Comparison of ENCODE assay signal across 35 cellular contexts in genomic region chr11:113373981-113374560, GRCh38. TPM values are rescaled to one million over a fixed set of nuclear protein-coding genes. Genes with fewer than 3 reads are reported as not detected.
DNase-seq lines count a peak whose midpoint lies in the region; ATAC-seq, FAIRE-seq and TF ChIP-seq lines count a peak whose summit lies in the region.
"Had no signal": no experiment of that assay in that cellular context is flagged by ENCODE, and none has a peak within 500 bp of the region (broad histone marks: within the 10 kb centered on the region; RNA-seq: fewer than 3 reads in every experiment).

No MANE protein-coding gene starts in this region.

- H3K9ac ChIP-seq in keratinocyte (ENCODE audit: control insufficient read depth, extremely low read depth, insufficient read depth, low read length) = no peak overlapping the region

- peaks cover 44% of the 10 kb centered on the region for H3K4me1 ChIP-seq in keratinocyte (ENCODE audit: control insufficient read depth, extremely low read depth, insufficient read depth, low read length)
- H3K4me1 ChIP-seq: body of pancreas, lower lobe of right lung, SJSA1 had no signal

- no peak overlapping the region for H3K4me3 ChIP-seq in keratinocyte (ENCODE audit: control insufficient read depth in 2 of 3, extremely low read depth in 1 of 3, insufficient read depth in 2 of 3, low read depth in 1 of 3, low read length in 3 of 3)
- H3K4me3 ChIP-seq: body of pancreas, dorsolateral prefrontal cortex, GM23338, lower lobe of right lung, ovary, SJSA1 had no signal

- no peaks in the 10 kb centered on the region for H3K27me3 ChIP-seq in keratinocyte (ENCODE audit: control insufficient read depth, extremely low read depth, insufficient read depth, low read length)
- H3K27me3 ChIP-seq: body of pancreas, dorsolateral prefrontal cortex, ovary, SJSA1 had no signal

- TF ChIP-seq CTCF in keratinocyte (optimal IDR thresholded peaks at IDR 0.05 in 1 of 3, IDR thresholded peaks at IDR 0.05 in 1 of 3, conservative IDR thresholded peaks at IDR 0.05 in 1 of 3; ENCODE audit: extremely low read depth in 1 of 3, insufficient read depth in 2 of 3, low read length in 3 of 3) = no peak
- no peak for TF ChIP-seq CTCF in type B pancreatic cell (conservative IDR thresholded peaks at IDR 0.05)

- H3K79me2 ChIP-seq in keratinocyte (ENCODE audit: control insufficient read depth, insufficient read depth, low read length) = no peaks in the 10 kb centered on the region

- no peak overlapping the region for H3K4me3 Mint-ChIP-seq in type B pancreatic cell
- H3K4me3 Mint-ChIP-seq: activated CD4-positive, alpha-beta T cell treated with anti-CD3 and anti-CD28 coated beads for 36 hours; activated CD8-positive, alpha-beta T cell treated with anti-CD3 and anti-CD28 coated beads for 36 hours; activated naive CD4-positive, alpha-beta T cell treated with anti-CD3 and anti-CD28 coated beads for 36 hours; CD14-positive monocyte; GM23338; HFFc6; neural crest cell; stimulated activated naive CD8-positive, alpha-beta T cell treated with anti-CD3 and anti-CD28 coated beads, Interleukin-15, amount 100 ng/mL, for 72 hours; T-cell had no signal

- no peak for FAIRE-seq in keratinocyte (lab: Jason Lieb, UNC)
- FAIRE-seq: A204.1 had no signal

- peaks cover 3% of the 10 kb centered on the region for H3K27me3 Mint-ChIP-seq in type B pancreatic cell
- H3K27me3 Mint-ChIP-seq: activated CD4-positive, alpha-beta T cell treated with anti-CD3 and anti-CD28 coated beads for 36 hours; activated CD8-positive, alpha-beta T cell treated with anti-CD3 and anti-CD28 coated beads for 36 hours; stimulated activated naive CD8-positive, alpha-beta T cell treated with anti-CD3 and anti-CD28 coated beads, Interleukin-15, amount 100 ng/mL, for 72 hours; T-cell had no signal

- DNase-seq in D341Med (ENCODE audit: low spot score) (peak; percentile 81), OCI-M1 (lab: John Stamatoyannopoulos, UW) (peak; percentile 91), amniotic epithelial cell (ENCODE audit: low read depth) (peak; percentile 67), keratinocyte (ENCODE audit: low read depth, low spot score) (no peak), DMS79 treated with DMSO at 0.1 percent for 48 hours (lab: John Stamatoyannopoulos, UW) (no peak), type B pancreatic cell (ENCODE audit: extremely low spot score, unreplicated experiment) (no peak)
- DNase-seq: activated CD4-positive, alpha-beta T cell treated with anti-CD3 and anti-CD28 coated beads for 36 hours; activated CD8-positive, alpha-beta memory T cell treated with anti-CD3 and anti-CD28 coated beads, Interleukin-2, amount 50 U/mL, for 48 hours; activated CD8-positive, alpha-beta T cell treated with anti-CD3 and anti-CD28 coated beads for 36 hours; activated naive CD4-positive, alpha-beta T cell treated with anti-CD3 and anti-CD28 coated beads for 36 hours; body of pancreas; DND-41; dorsolateral prefrontal cortex; GF-D8; hippocampal formation; KBM-7; lower lobe of right lung; NCI-H1105; NCI-H187; NCI-H69; ovary; stimulated activated CD4-positive, alpha-beta T cell treated with anti-CD3 and anti-CD28 coated beads, Interleukin-2, amount 100 ng/mL, for 24 hours; stimulated activated CD8-positive, alpha-beta memory T cell treated with anti-CD3 and anti-CD28 coated beads, Interleukin-4, amount 100 ng/mL, for 48 hours; stimulated activated naive CD8-positive, alpha-beta T cell treated with anti-CD3 and anti-CD28 coated beads, Interleukin-15, amount 100 ng/mL, for 72 hours; T-cell had no signal

- H3K27ac Mint-ChIP-seq in type B pancreatic cell = no peak overlapping the region
- H3K27ac Mint-ChIP-seq: activated CD4-positive, alpha-beta T cell treated with anti-CD3 and anti-CD28 coated beads for 36 hours; activated CD8-positive, alpha-beta T cell treated with anti-CD3 and anti-CD28 coated beads for 36 hours; activated naive CD4-positive, alpha-beta T cell treated with anti-CD3 and anti-CD28 coated beads for 36 hours; CD14-positive monocyte; GM23338; T-cell had no signal

- peaks cover 6% of the 10 kb centered on the region for H3K4me1 Mint-ChIP-seq in type B pancreatic cell (ENCODE audit: unreplicated experiment)
- H3K4me1 Mint-ChIP-seq: activated CD4-positive, alpha-beta T cell treated with anti-CD3 and anti-CD28 coated beads for 36 hours; stimulated activated naive CD8-positive, alpha-beta T cell treated with anti-CD3 and anti-CD28 coated beads, Interleukin-15, amount 100 ng/mL, for 72 hours; T-cell had no signal

- no peak for ATAC-seq in activated CD4-positive, CD25-positive, alpha-beta regulatory T cell treated with anti-CD3 and anti-CD28 coated beads, Interleukin-2, amount 50 U/mL, for 24 hours
- no peak for ATAC-seq in HG03565 (IDR thresholded peaks at IDR 0.05; ENCODE audit: unreplicated experiment)
- ATAC-seq: activated CD4-positive, alpha-beta T cell treated with anti-CD3 and anti-CD28 coated beads for 36 hours; activated CD8-positive, alpha-beta T cell treated with anti-CD3 and anti-CD28 coated beads for 36 hours; body of pancreas; GM23338; lower lobe of right lung; stimulated activated naive CD8-positive, alpha-beta T cell treated with anti-CD3 and anti-CD28 coated beads, Interleukin-15, amount 100 ng/mL, for 72 hours; T-cell had no signal

- peaks cover 16% of the 10 kb centered on the region for H3K36me3 Mint-ChIP-seq in type B pancreatic cell
- H3K36me3 Mint-ChIP-seq: CD14-positive monocyte had no signal

- no peak overlapping the region for H3K4me2 ChIP-seq in keratinocyte (ENCODE audit: control insufficient read depth, extremely low read depth, insufficient read depth, low read depth, low read length)
- H3K4me2 ChIP-seq: GM23338 had no signal

- H2AFZ ChIP-seq in keratinocyte (ENCODE audit: control insufficient read depth, low read length) = no peak overlapping the region
- H2AFZ ChIP-seq: GM23338 had no signal

- H3K9me1 ChIP-seq in keratinocyte (ENCODE audit: control insufficient read depth, extremely low read depth, insufficient read depth, low read length) = no peaks in the 10 kb centered on the region

- H4K20me1 ChIP-seq in keratinocyte (ENCODE audit: control insufficient read depth, extremely low read depth, insufficient read depth, low read length) = no peaks in the 10 kb centered on the region

- H3K27ac ChIP-seq in keratinocyte (ENCODE audit: control insufficient read depth, insufficient read depth, low read length) = peak overlapping the region; percentile 45
- H3K27ac ChIP-seq: body of pancreas, dorsolateral prefrontal cortex, lower lobe of right lung, ovary, SJSA1 had no signal

- dilution Hi-C loops in keratinocyte (cut with MboI; ENCODE audit: extremely low pct_ligation_motif_present, low sequenced_read_pairs) = no loop called here

- H3K36me3 ChIP-seq in keratinocyte (ENCODE audit: control insufficient read depth in 2 of 2, extremely low read depth in 1 of 2, insufficient read depth in 2 of 2, low read length in 2 of 2) = no peaks in the 10 kb centered on the region
- H3K36me3 ChIP-seq: ovary, SJSA1 had no signal

- H3K9me3 ChIP-seq in keratinocyte (ENCODE audit: control insufficient read depth, low read depth, low read length) = no peaks in the 10 kb centered on the region
- H3K9me3 ChIP-seq: body of pancreas, lower lobe of right lung, ovary, SJSA1 had no signal

- H3K9me3 Mint-ChIP-seq in type B pancreatic cell = no peaks in the 10 kb centered on the region
- H3K9me3 Mint-ChIP-seq: activated CD8-positive, alpha-beta T cell treated with anti-CD3 and anti-CD28 coated beads for 36 hours; activated naive CD4-positive, alpha-beta T cell treated with anti-CD3 and anti-CD28 coated beads for 36 hours; CD14-positive monocyte; GM23338; HFFc6; neural crest cell; stimulated activated naive CD8-positive, alpha-beta T cell treated with anti-CD3 and anti-CD28 coated beads, Interleukin-15, amount 100 ng/mL, for 72 hours; T-cell had no signal

RNA-seq across cellular contexts. Expression of gene ANKK1, which starts 13.5 kb away (rescaled TPM):
- polyA plus RNA-seq in keratinocyte = 0.85 to 1.8 TPM (median 0.92 TPM) in 3 replicates
- 0.17 TPM for polyA plus RNA-seq in keratinocyte (2011; ENCODE audit: low read depth)
- 0.45 and 0.83 TPM in 2 replicates for polyA plus RNA-seq in keratinocyte (2011; cell fraction: cytosol; rRNA removed)
- polyA plus RNA-seq in keratinocyte (2011; cell fraction: nucleus; rRNA removed) = 3.0 and 3.1 TPM in 2 replicates
- 0.89 and 1.0 TPM in 2 replicates for polyA plus RNA-seq in keratinocyte (2012; ENCODE audit: low replicate concordance)
- 1.1 to 1.8 TPM (median 1.4 TPM) in 3 replicates for polyA minus RNA-seq in keratinocyte
- 1.2 TPM for polyA minus RNA-seq in keratinocyte (2011; cell fraction: cytosol; rRNA and poly(A)+ RNA removed)
- polyA minus RNA-seq in keratinocyte (2011; cell fraction: nucleus; rRNA and poly(A)+ RNA removed) = 1.6 and 2.0 TPM in 2 replicates
- total RNA-seq in type B pancreatic cell (ENCODE audit: low replicate concordance) = 0.36 and 0.53 TPM in 2 replicates
- total RNA-seq: activated CD8-positive, alpha-beta T cell treated with anti-CD3 and anti-CD28 coated beads for 36 hours; cerebellum; HFFc6; M059J; SJSA1 had no signal

RNA-seq across cellular contexts. Expression of gene TTC12, which starts 59.7 kb away (rescaled TPM):
- 17.2 to 27.3 TPM (median 23.4 TPM) in 3 replicates for polyA plus RNA-seq in keratinocyte
- 19.8 TPM for polyA plus RNA-seq in keratinocyte (2011; ENCODE audit: low read depth)
- polyA plus RNA-seq in keratinocyte (2011; cell fraction: cytosol; rRNA removed) = 13.5 and 15.1 TPM in 2 replicates
- 46.2 and 48.3 TPM in 2 replicates for polyA plus RNA-seq in keratinocyte (2011; cell fraction: nucleus; rRNA removed)
- 9.3 and 13.7 TPM in 2 replicates for polyA plus RNA-seq in keratinocyte (2012; ENCODE audit: low replicate concordance)
- 15.2 to 37.2 TPM (median 29.6 TPM) in 3 replicates for polyA minus RNA-seq in keratinocyte
- 9.2 TPM for polyA minus RNA-seq in keratinocyte (2011; cell fraction: cytosol; rRNA and poly(A)+ RNA removed)
- 20.6 and 41.2 TPM in 2 replicates for polyA minus RNA-seq in keratinocyte (2011; cell fraction: nucleus; rRNA and poly(A)+ RNA removed)
- total RNA-seq in type B pancreatic cell (ENCODE audit: low replicate concordance) = 17.8 and 27.6 TPM in 2 replicates

Comparison
In these comparisons a context has a peak if more than half of its experiments do, and no peak if none do; other contexts are left out.
1. DNase-seq: peak in D341Med (single experiment), OCI-M1 (single experiment) and amniotic epithelial cell (single experiment); none in keratinocyte (single experiment), DMS79 treated with DMSO at 0.1 percent for 48 hours (single experiment) and type B pancreatic cell (single experiment).